ENCODE assay signal across 8 cellular contexts in genomic region chr12:46370792-46371717, GRCh38. TPM values are rescaled to one million over a fixed set of nuclear protein-coding genes. Genes with fewer than 3 reads are reported as not detected.
A peak's percentile ranks its signal among the peaks of the same experiment; 100 is the strongest.
DNase-seq lines count a peak whose midpoint lies in the region; ATAC-seq and TF ChIP-seq lines count a peak whose summit lies in the region.

No MANE protein-coding gene starts in this region.

- TF ChIP-seq CTCF in AG09319 (IDR thresholded peaks at IDR 0.05; ENCODE audit: low read depth, low read length) = no peak

- DNase-seq in AG09319 (ENCODE audit: extremely low read depth, low read depth) = peak; percentile 70
- DNase-seq in NCI-H345 (lab: John Stamatoyannopoulos, UW) = peak; percentile 68
- DNase-seq in activated CD4-positive, alpha-beta T cell treated with anti-CD3 and anti-CD28 coated beads for 1 hour = peak; percentile 92
- DNase-seq in cerebellum (ENCODE audit: low spot score) = peak; percentile 95
- peak; percentile 91 for DNase-seq in kidney tubule cell (ENCODE audit: low spot score)
- DNase-seq in stimulated activated CD4-positive, alpha-beta T cell treated with anti-CD3 and anti-CD28 coated beads, Interleukin-1b, Interleukin-23, amount 100 ng/mL, for 24 hours (ENCODE audit: low read depth in 4 of 4, low spot score in 1 of 4) = peak; percentile 83 to 90 (median 86)

- in situ Hi-C loops in GM18951 (cut with MboI; ENCODE audit: low sequenced_read_pairs, unreplicated experiment) = no loop called here

- TF ChIP-seq POLR2A in GM18951 (IDR thresholded peaks at IDR 0.05; ENCODE audit: extremely low read depth, insufficient read depth, insufficient read length) = peak; percentile 71

- ATAC-seq in HG03139 (IDR thresholded peaks at IDR 0.05; ENCODE audit: unreplicated experiment) = peak; percentile 51

RNA-seq across cellular contexts. Expression of gene SLC38A2, which starts 1.5 kb away (rescaled TPM):
- total RNA-seq in cerebellum = 201 TPM

Comparison
In these comparisons a context has a peak if more than half of its experiments do, and no peak if none do; other contexts are left out.
1. Peak in every context shown above with its lines: DNase-seq and ATAC-seq.